17 cellular contexts compared by ENCODE assay signal in the genomic region with DNA sequence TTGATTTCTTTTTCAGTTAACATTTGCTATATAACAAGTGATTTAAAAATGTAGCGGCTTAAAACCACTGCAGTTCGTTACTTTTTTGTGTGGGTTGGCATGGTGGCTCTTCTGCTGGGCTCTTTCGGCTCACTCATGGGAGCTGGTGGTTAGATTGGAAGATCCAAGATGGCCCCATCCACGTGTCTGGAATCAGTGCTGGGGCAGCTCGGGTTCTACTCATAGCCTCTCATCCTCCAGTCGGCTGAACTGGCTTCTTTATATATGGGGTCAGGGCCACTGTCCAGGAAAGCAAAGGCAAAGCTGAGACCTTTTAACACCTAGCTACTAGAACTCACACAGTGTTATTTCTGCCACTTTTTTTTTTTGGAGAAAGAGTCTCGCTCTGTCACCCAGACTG.
DNase-seq lines count a peak whose midpoint lies in the region; ATAC-seq and TF ChIP-seq lines count a peak whose summit lies in the region.
"Had no signal": no experiment of that assay in that cellular context is flagged by ENCODE, and none has a peak within 500 bp of the region (broad histone marks: within the 10 kb centered on the region; RNA-seq: fewer than 3 reads in every experiment).

No MANE protein-coding gene starts in this region.

- no peak for ATAC-seq in sciatic nerve
- no peak for ATAC-seq in GM18873 (IDR thresholded peaks at IDR 0.05; ENCODE audit: low FRiP score, unreplicated experiment)
- ATAC-seq: A549; CD8-positive, alpha-beta T cell had no signal

- TF ChIP-seq CTCF in right atrium auricular region (IDR thresholded peaks at IDR 0.05) = no peak

- H3K27ac ChIP-seq in right atrium auricular region = no peak overlapping the region
- H3K27ac ChIP-seq: 22Rv1; A549; BLaER1 treated with 17β-estradiol and CSF1 and Interleukin-3, amounts not matched to agents 10 nM and 100 nM; C4-2B had no signal

- H3K9me3 ChIP-seq in right atrium auricular region = no peaks in the 10 kb centered on the region
- H3K9me3 ChIP-seq: A549; BLaER1 treated with 17β-estradiol and CSF1 and Interleukin-3, amounts not matched to agents 10 nM and 100 nM; Caco-2 had no signal

- no peak overlapping the region for H3K4me3 ChIP-seq in right atrium auricular region
- H3K4me3 ChIP-seq: A549; BLaER1 treated with 17β-estradiol and CSF1 and Interleukin-3, amounts not matched to agents 10 nM and 100 nM had no signal

- peak; percentile 56 for DNase-seq in cardiac septum (ENCODE audit: low spot score)
- DNase-seq in right atrium auricular region (ENCODE audit: low spot score) = no peak
- DNase-seq in sciatic nerve (ENCODE audit: low spot score) = peak; percentile 2
- DNase-seq in ureter (ENCODE audit: low spot score) = peak; percentile 12
- no peak for DNase-seq in NCI-H446 (lab: John Stamatoyannopoulos, UW)
- DNase-seq: AML-193; Caco-2; Calu3; CD4-positive, alpha-beta T cell; CD8-positive, alpha-beta T cell; DMS79 treated with DMSO at 0.1 percent for 48 hours; GF-D8 had no signal

- no peaks in the 10 kb centered on the region for H3K4me1 ChIP-seq in right atrium auricular region
- H3K4me1 ChIP-seq: A549, Caco-2 had no signal

- H3K36me3 ChIP-seq in right atrium auricular region = peaks cover 10% of the 10 kb centered on the region

- intact Hi-C loops in cardiac septum (cut with DNase I) (no loop called here), sciatic nerve (cut with DNase I) (no loop called here)

- no peaks in the 10 kb centered on the region for H3K27me3 ChIP-seq in right atrium auricular region
- H3K27me3 ChIP-seq: BLaER1 treated with 17β-estradiol and CSF1 and Interleukin-3, amounts not matched to agents 10 nM and 100 nM had no signal

Comparison
In these comparisons a context has a peak if more than half of its experiments do, and no peak if none do; other contexts are left out.
1. DNase-seq: peak in cardiac septum (single experiment), sciatic nerve (single experiment) and ureter (single experiment); none in right atrium auricular region (single experiment) and NCI-H446 (0 of 2).